Comparison of ENCODE assay signal across 19 cellular contexts in genomic region chrX:17622331-17622730, GRCh38.
"Had no signal": no experiment of that assay in that cellular context is flagged by ENCODE, and none has a peak within 500 bp of the region (broad histone marks: within the 10 kb centered on the region; RNA-seq: fewer than 3 reads in every experiment).

No MANE protein-coding gene starts in this region.

- H3K36me3 ChIP-seq: esophagus muscularis mucosa, gastrocnemius medialis, heart right ventricle, left lung, lower lobe of right lung had no signal

- H3K4me1 ChIP-seq: esophagus muscularis mucosa, gastrocnemius medialis, left lung, lower lobe of right lung had no signal

- H3K27ac Mint-ChIP-seq: mesothelial cell of epicardium had no signal

- H3K9me3 ChIP-seq: gastrocnemius medialis, left lung, lower lobe of right lung, mucosa of descending colon had no signal

- H3K4me3 Mint-ChIP-seq: mesothelial cell of epicardium had no signal

- ATAC-seq: gastrocnemius medialis, heart right ventricle, left cardiac atrium, left lung, left ventricle myocardium superior, lower lobe of right lung, mucosa of descending colon had no signal

- DNase-seq: dermis blood vessel endothelial cell; dorsolateral prefrontal cortex; effector CD4-positive, alpha-beta T cell; effector memory CD4-positive, alpha-beta T cell; foreskin melanocyte; gastrocnemius medialis; glutamatergic neuron; head of caudate nucleus; heart right ventricle; hippocampal formation; left cardiac atrium; left lung; left ventricle myocardium superior; lower lobe of right lung; mesenchymal stem cell; mucosa of descending colon had no signal

- H3K27me3 ChIP-seq: esophagus muscularis mucosa, gastrocnemius medialis had no signal

- H3K27ac ChIP-seq: coronary artery, dorsolateral prefrontal cortex, esophagus muscularis mucosa, gastrocnemius medialis, heart right ventricle, left lung, lower lobe of right lung had no signal

- H3K36me3 Mint-ChIP-seq: mesothelial cell of epicardium had no signal

- H3K4me3 ChIP-seq: coronary artery, dorsolateral prefrontal cortex, esophagus muscularis mucosa, gastrocnemius medialis, heart right ventricle, left lung, lower lobe of right lung, mucosa of descending colon had no signal
